Comparison of ENCODE assay signal across 7 cellular contexts in genomic region chr3:43491807-43492206, GRCh38.
DNase-seq lines count a peak whose midpoint lies in the region; ATAC-seq, FAIRE-seq and TF ChIP-seq lines count a peak whose summit lies in the region.
"Not testable (repeated sequence)": the region's sequence is repeated elsewhere in the genome, so short reads cannot be mapped to it uniquely, and the experiment has no call there.

No MANE protein-coding gene starts in this region.

- in situ Hi-C loops in GM12878 (cut with MboI) = not testable (repeated sequence)

- not testable (repeated sequence) for TF ChIP-seq EP300 in GM12878 (IDR thresholded peaks at IDR 0.05; ENCODE audit: borderline replicate concordance in 1 of 2, control insufficient read depth in 1 of 2, low read depth in 2 of 2, low read length in 2 of 2)

- intact Hi-C loops in activated naive CD4-positive, alpha-beta T cell treated with anti-CD3 and anti-CD28 coated beads for 36 hours (cut with micrococcal nuclease); GM12878 (cut with micrococcal nuclease; ENCODE audit: unreplicated experiment); thyroid gland (cut with DNase I): not testable (repeated sequence)

- H2AFZ ChIP-seq in GM12878 (ENCODE audit: control insufficient read depth, low read depth, low read length) = not testable (repeated sequence)

- TF ChIP-seq POLR2A in GM12878 (IDR thresholded peaks at IDR 0.05; ENCODE audit: low read depth, low read length); thyroid gland (IDR thresholded peaks at IDR 0.05): not testable (repeated sequence)

- H3K4me3 ChIP-seq in GM12878; thyroid gland (replicated peaks in 1 of 3): not testable (repeated sequence)

- not testable (repeated sequence) for H3K4me1 ChIP-seq in GM12878 (ENCODE audit: control insufficient read depth, insufficient read depth, low read length)
- peaks cover 8 to 12% of the 10 kb centered on the region in 2 donors for H3K4me1 ChIP-seq in thyroid gland

- peaks cover 4 to 13% of the 10 kb centered on the region in 2 donors for H3K36me3 Mint-ChIP-seq in activated T-cell treated with anti-CD3 and anti-CD28 coated beads, Interleukin-2, amount 50 U/mL, for 72 hours (ENCODE audit: insufficient read depth in 2 of 2)
- H3K36me3 Mint-ChIP-seq in activated naive CD4-positive, alpha-beta T cell treated with anti-CD3 and anti-CD28 coated beads for 36 hours (ENCODE audit: low read depth) = not testable (repeated sequence)
- peaks cover 11% of the 10 kb centered on the region for H3K36me3 Mint-ChIP-seq in activated naive CD8-positive, alpha-beta T cell treated with anti-CD3 and anti-CD28 coated beads for 36 hours

- peak overlapping the region in 1 of 2 donors; percentile 46 for H3K4me3 Mint-ChIP-seq in activated T-cell treated with anti-CD3 and anti-CD28 coated beads, Interleukin-2, amount 50 U/mL, for 72 hours
- H3K4me3 Mint-ChIP-seq in activated naive CD4-positive, alpha-beta T cell treated with anti-CD3 and anti-CD28 coated beads for 36 hours; activated naive CD8-positive, alpha-beta T cell treated with anti-CD3 and anti-CD28 coated beads for 36 hours: not testable (repeated sequence)

- not testable (repeated sequence) for BruUV-seq in GM12878 (replicated peaks; lab: Mats Ljungman, UMichigan)

- TF ChIP-seq CTCF in GM12878 (IDR thresholded peaks at IDR 0.05 in 2 of 3, conservative IDR thresholded peaks at IDR 0.05 in 1 of 3; ENCODE audit: control insufficient read depth in 2 of 3, extremely low read depth in 1 of 3, insufficient read depth in 1 of 3, low read depth in 3 of 3, low read length in 3 of 3); thyroid gland (IDR thresholded peaks at IDR 0.05): not testable (repeated sequence)

- peak; percentile 33 to 70 for ATAC-seq in activated T-cell treated with anti-CD3 and anti-CD28 coated beads, Interleukin-2, amount 50 U/mL, for 72 hours (replicated peaks in 1 of 2)
- not testable (repeated sequence) for ATAC-seq in GM12878
- peak; percentile 46 for ATAC-seq in stimulated activated naive CD8-positive, alpha-beta T cell treated with anti-CD3 and anti-CD28 coated beads, Interleukin-15, Interleukin-2, amounts not matched to agents 100 U/mL and 50 U/mL, for 24 hours

- DNase-seq in activated T-cell treated with anti-CD3 and anti-CD28 coated beads, Interleukin-2, amount 50 U/mL, for 72 hours = peak; percentile 19 to 29
- DNase-seq in activated naive CD4-positive, alpha-beta T cell treated with anti-CD3 and anti-CD28 coated beads for 36 hours = peak; percentile 50
- DNase-seq in activated naive CD8-positive, alpha-beta T cell treated with anti-CD3 and anti-CD28 coated beads for 36 hours; GM12878 (ENCODE audit: low read depth, low spot score); stimulated activated naive CD8-positive, alpha-beta T cell treated with anti-CD3 and anti-CD28 coated beads, Interleukin-15, Interleukin-2, amounts not matched to agents 100 U/mL and 50 U/mL, for 24 hours; thyroid gland: not testable (repeated sequence)
- DNase-seq in glomerular visceral epithelial cell (ENCODE audit: extremely low spot score) = peak; percentile 8

- SMC1A ChIA-PET in GM12878 (lab: Charles Lee; ENCODE audit: uncharacterized antibody, unreplicated experiment) = not testable (repeated sequence)

- H3K4me1 Mint-ChIP-seq in activated T-cell treated with anti-CD3 and anti-CD28 coated beads, Interleukin-2, amount 50 U/mL, for 72 hours (ENCODE audit: low read depth) = peaks cover 30% of the 10 kb centered on the region
- H3K4me1 Mint-ChIP-seq in activated naive CD4-positive, alpha-beta T cell treated with anti-CD3 and anti-CD28 coated beads for 36 hours (ENCODE audit: low read depth) = peaks cover 27% of the 10 kb centered on the region
- peaks cover 28% of the 10 kb centered on the region for H3K4me1 Mint-ChIP-seq in activated naive CD8-positive, alpha-beta T cell treated with anti-CD3 and anti-CD28 coated beads for 36 hours

- not testable (repeated sequence) for H3K27me3 ChIP-seq in GM12878 (replicated peaks in 1 of 2; ENCODE audit: control insufficient read depth in 2 of 2, insufficient read depth in 2 of 2, low read length in 1 of 2); thyroid gland

- not testable (repeated sequence) for H3K4me2 ChIP-seq in GM12878 (ENCODE audit: control insufficient read depth, insufficient read depth)

- not testable (repeated sequence) for FAIRE-seq in GM12878 (lab: Jason Lieb, UNC)

- not testable (repeated sequence) for H3K9ac ChIP-seq in GM12878 (ENCODE audit: control insufficient read depth, insufficient read depth, low read length)

- peak overlapping the region; percentile 56 for H3K27ac Mint-ChIP-seq in activated T-cell treated with anti-CD3 and anti-CD28 coated beads, Interleukin-2, amount 50 U/mL, for 72 hours
- peak overlapping the region; percentile 17 for H3K27ac Mint-ChIP-seq in activated naive CD4-positive, alpha-beta T cell treated with anti-CD3 and anti-CD28 coated beads for 36 hours
- H3K27ac Mint-ChIP-seq in activated naive CD8-positive, alpha-beta T cell treated with anti-CD3 and anti-CD28 coated beads for 36 hours = peak overlapping the region; percentile 32

- not testable (repeated sequence) for H3K36me3 ChIP-seq in GM12878 (ENCODE audit: control insufficient read depth in 2 of 2, insufficient read depth in 2 of 2, low read length in 1 of 2); thyroid gland

- not testable (repeated sequence) for H4K20me1 ChIP-seq in GM12878 (ENCODE audit: control insufficient read depth, insufficient read depth)

- RAD21 ChIA-PET in GM12878 (lab: Charles Lee; ENCODE audit: unreplicated experiment) = not testable (repeated sequence)

- TF ChIP-seq RAD21 in GM12878 (IDR thresholded peaks at IDR 0.05; ENCODE audit: insufficient read depth, low read depth, low read length) = not testable (repeated sequence)

- not testable (repeated sequence) for H3K27ac ChIP-seq in GM12878 (ENCODE audit: control insufficient read depth, insufficient read depth)
- peak overlapping the region; percentile 80 to 94 (median 84) for H3K27ac ChIP-seq in thyroid gland

- H3K79me2 ChIP-seq in GM12878 (ENCODE audit: control insufficient read depth, insufficient read depth, low read length) = not testable (repeated sequence)

- H3K27me3 Mint-ChIP-seq in activated T-cell treated with anti-CD3 and anti-CD28 coated beads, Interleukin-2, amount 50 U/mL, for 72 hours (ENCODE audit: low read depth) = peaks cover 27% of the 10 kb centered on the region
- H3K27me3 Mint-ChIP-seq in activated naive CD4-positive, alpha-beta T cell treated with anti-CD3 and anti-CD28 coated beads for 36 hours (ENCODE audit: low read depth); activated naive CD8-positive, alpha-beta T cell treated with anti-CD3 and anti-CD28 coated beads for 36 hours: not testable (repeated sequence)

- not testable (repeated sequence) for H3K9me3 Mint-ChIP-seq in activated T-cell treated with anti-CD3 and anti-CD28 coated beads, Interleukin-2, amount 50 U/mL, for 72 hours; activated naive CD4-positive, alpha-beta T cell treated with anti-CD3 and anti-CD28 coated beads for 36 hours; activated naive CD8-positive, alpha-beta T cell treated with anti-CD3 and anti-CD28 coated beads for 36 hours

- CTCF ChIA-PET in activated naive CD4-positive, alpha-beta T cell treated with anti-CD3 and anti-CD28 coated beads for 36 hours (lab: Charles Lee); GM12878 (lab: Yijun Ruan, JAX): not testable (repeated sequence)

- POLR2A ChIA-PET in GM12878 (lab: Charles Lee) = interaction anchor here (0.5 kb wide), 1 partner anchor 800 kb away, joined by 3 read pairs; no protein-coding TSS in a partner anchor

- WGBS in GM12878 (ENCODE audit: insufficient coverage, insufficient replicate concordance, low lambda C conversion rate, missing lambda C conversion rate) = 0% methylated on average over 3 of the region's 3 CpGs
- WGBS in thyroid gland, 2 donors = 74 to 89% methylated on average over 3 of the region's 3 CpGs

- H3K9me3 ChIP-seq in GM12878 (replicated peaks; ENCODE audit: control insufficient read depth, insufficient read depth, low read length); thyroid gland: not testable (repeated sequence)

TF ChIP-seq in GM12878, 131 proteins besides CTCF, POLR2A, EP300 and RAD21:
- TF ChIP-seq TCF7 (IDR thresholded peaks at IDR 0.05; ENCODE audit: borderline replicate concordance) = peak; percentile 39; the same call in 1 of the 2 replicates
- TF ChIP-seq RUNX3 (IDR thresholded peaks at IDR 0.05; ENCODE audit: low read length) = peak; percentile 65
- peak in 1 of 2 experiments; percentile 12; a peak in 1 of 4 replicates for TF ChIP-seq IKZF2 (IDR thresholded peaks at IDR 0.05)
